25 cellular contexts compared by ENCODE assay signal in the genomic region with DNA sequence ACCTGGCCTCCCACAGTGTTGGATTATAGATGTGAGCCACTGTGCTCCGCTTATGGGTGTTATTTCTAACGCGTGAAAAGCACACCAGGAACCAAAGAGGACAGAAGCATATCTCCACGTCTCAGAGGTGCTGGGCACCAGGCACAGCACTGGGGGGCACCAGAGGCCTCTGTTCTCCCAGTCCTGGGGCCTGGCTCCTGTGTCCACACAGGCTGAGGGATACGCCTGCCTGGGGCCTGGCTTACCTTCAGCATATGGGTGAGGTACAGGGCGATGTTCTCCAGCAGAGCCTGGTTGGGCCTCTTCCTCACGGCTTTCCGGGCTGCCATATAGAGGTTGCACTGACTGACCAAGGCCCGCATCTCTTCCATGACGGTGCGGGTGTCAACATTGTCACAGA. TPM values are rescaled to one million over a fixed set of nuclear protein-coding genes. Genes with fewer than 3 reads are reported as not detected.
DNase-seq lines count a peak whose midpoint lies in the region; ATAC-seq, FAIRE-seq and TF ChIP-seq lines count a peak whose summit lies in the region.
"Had no signal": no experiment of that assay in that cellular context is flagged by ENCODE, and none has a peak within 500 bp of the region (broad histone marks: within the 10 kb centered on the region; RNA-seq: fewer than 3 reads in every experiment).

No MANE protein-coding gene starts in this region.

- H3K4me1 ChIP-seq in A549 = no peaks in the 10 kb centered on the region
- H3K4me1 ChIP-seq in CD8-positive, alpha-beta T cell (ENCODE audit: insufficient read depth, low read length) = peaks cover 83% of the 10 kb centered on the region
- peaks cover 35% of the 10 kb centered on the region for H3K4me1 ChIP-seq in effector memory CD4-positive, alpha-beta T cell (ENCODE audit: control insufficient read depth, insufficient read depth, low read length, poor library complexity, severe bottlenecking)
- H3K4me1 ChIP-seq: adrenal gland had no signal

- peaks cover 79% of the 10 kb centered on the region for H3K4me1 Mint-ChIP-seq in CD8-positive, alpha-beta T cell (ENCODE audit: low read depth)
- peaks cover 53 to 84% (median 60%) of the 10 kb centered on the region in 3 donors for H3K4me1 Mint-ChIP-seq in T-cell

- no peak for TF ChIP-seq EP300 in A549 (IDR thresholded peaks at IDR 0.05)

- 92% methylated on average over 11 of the region's 11 CpGs for WGBS in A549 (ENCODE audit: missing lambda C conversion rate)

- no peaks in the 10 kb centered on the region for H3K27me3 Mint-ChIP-seq in CD8-positive, alpha-beta T cell (ENCODE audit: low read depth)
- no peaks in the 10 kb centered on the region for H3K27me3 Mint-ChIP-seq in T-cell
- H3K27me3 Mint-ChIP-seq: stimulated activated naive CD8-positive, alpha-beta T cell treated with anti-CD3 and anti-CD28 coated beads, Interleukin-15, Interleukin-2, amounts not matched to agents 100 ng/mL and 50 ng/mL, for 24 hours had no signal

- peak overlapping the region; percentile 92 for H3K27ac Mint-ChIP-seq in CD8-positive, alpha-beta T cell
- H3K27ac Mint-ChIP-seq in T-cell = peak overlapping the region; percentile 94 to 96
- H3K27ac Mint-ChIP-seq: activated T-helper 2 cell treated with anti-CD3 and anti-CD28 coated beads, Interferon-gamma antibody, Interleukin-2, Interleukin-4, amounts not matched to agents 10 μg/mL and 5 μg/mL and 100 μg/mL, durations not matched to agents 14 hours and 24 hours and 36 hours; stimulated activated naive CD8-positive, alpha-beta T cell treated with anti-CD3 and anti-CD28 coated beads, Interleukin-15, Interleukin-2, amounts not matched to agents 100 ng/mL and 50 ng/mL, for 24 hours had no signal

- TF ChIP-seq POLR2A in A549 (IDR thresholded peaks at IDR 0.05; ENCODE audit: low read length) = no peak

- no peaks in the 10 kb centered on the region for H3K9me3 ChIP-seq in A549
- no peaks in the 10 kb centered on the region for H3K9me3 ChIP-seq in CD8-positive, alpha-beta T cell (ENCODE audit: low read length)
- H3K9me3 ChIP-seq in effector memory CD4-positive, alpha-beta T cell (ENCODE audit: control insufficient read depth, low read length) = no peaks in the 10 kb centered on the region
- H3K9me3 ChIP-seq: adrenal gland, Caco-2, spleen, tibial nerve had no signal

- no peak overlapping the region for H3K4me3 ChIP-seq in A549
- H3K4me3 ChIP-seq in CD8-positive, alpha-beta T cell (ENCODE audit: low read depth, low read length) = no peak overlapping the region
- no peak overlapping the region for H3K4me3 ChIP-seq in effector memory CD4-positive, alpha-beta T cell (ENCODE audit: insufficient read depth, low read depth, low read length, poor library complexity, severe bottlenecking)
- H3K4me3 ChIP-seq: adrenal gland, cardiac muscle cell, lung, spleen, tibial nerve had no signal

- no peak for DNase-seq in A549 (ENCODE audit: low read depth in 1 of 2, low spot score in 1 of 2)
- no peak for DNase-seq in CD8-positive, alpha-beta T cell
- DNase-seq in T-cell = no peak
- DNase-seq in effector memory CD4-positive, alpha-beta T cell = no peak
- DNase-seq in germinal center (ENCODE audit: low spot score) = no peak
- DNase-seq in HK-2 (ENCODE audit: unreplicated experiment) = no peak
- DNase-seq: adrenal gland; Caco-2; foreskin fibroblast; hippocampal formation; islet precursor cell; NCI-H1436 treated with DMSO at 0.1 percent for 48 hours; occipital lobe; retina; spleen; stimulated activated CD4-positive, alpha-beta T cell treated with anti-CD3 and anti-CD28 coated beads, Interleukin-4, amount 100 ng/mL, for 24 hours; T-helper 1 cell had no signal

- no peak for TF ChIP-seq RAD21 in A549 (conservative IDR thresholded peaks at IDR 0.05 in 1 of 2, IDR thresholded peaks at IDR 0.05 in 1 of 2)

- intact Hi-C loops in CD8-positive, alpha-beta T cell (cut with DNase I, micrococcal nuclease) = no loop called here

- FAIRE-seq in A549 (lab: Jason Lieb, UNC) = no peak

- H3K27ac ChIP-seq in A549 = no peak overlapping the region
- H3K27ac ChIP-seq in CD8-positive, alpha-beta T cell (ENCODE audit: low read depth, low read length) = peak overlapping the region; percentile 8
- peak overlapping the region; percentile 21 for H3K27ac ChIP-seq in effector memory CD4-positive, alpha-beta T cell (ENCODE audit: insufficient read depth, low read length, poor library complexity, severe bottlenecking)
- H3K27ac ChIP-seq: adrenal gland, cardiac muscle cell, HL-60, tibial nerve had no signal

- peak overlapping the region; percentile 35 for H3K4me3 Mint-ChIP-seq in CD8-positive, alpha-beta T cell
- H3K4me3 Mint-ChIP-seq in T-cell = peak overlapping the region in 1 of 3 donors; percentile 72
- H3K4me3 Mint-ChIP-seq: stimulated activated naive CD8-positive, alpha-beta T cell treated with anti-CD3 and anti-CD28 coated beads, Interleukin-15, Interleukin-2, amounts not matched to agents 100 ng/mL and 50 ng/mL, for 24 hours had no signal

- H3K27me3 ChIP-seq in CD8-positive, alpha-beta T cell (ENCODE audit: insufficient read depth, low read length) = no peaks in the 10 kb centered on the region
- no peaks in the 10 kb centered on the region for H3K27me3 ChIP-seq in effector memory CD4-positive, alpha-beta T cell (replicated peaks; ENCODE audit: control insufficient read depth, insufficient read depth, low read length, poor library complexity, severe bottlenecking)
- H3K27me3 ChIP-seq: adrenal gland, cardiac muscle cell, spleen, tibial nerve had no signal

- POLR2A ChIA-PET in A549 (lab: Yijun Ruan, JAX) (no interaction called here), T-cell (lab: Charles Lee) (no interaction called here)
- POLR2A ChIA-PET in CD8-positive, alpha-beta T cell (lab: Charles Lee) = interaction anchor here (1.4 kb wide), 1 partner anchor 31 kb away, joined by 3 read pairs; no protein-coding TSS in a partner anchor

- H3K9me3 Mint-ChIP-seq in CD8-positive, alpha-beta T cell = no peaks in the 10 kb centered on the region
- H3K9me3 Mint-ChIP-seq in T-cell = no peaks in the 10 kb centered on the region
- H3K9me3 Mint-ChIP-seq: activated T-helper 2 cell treated with anti-CD3 and anti-CD28 coated beads, Interferon-gamma antibody, Interleukin-2, Interleukin-4, amounts not matched to agents 10 μg/mL and 5 μg/mL and 100 μg/mL, durations not matched to agents 14 hours and 24 hours and 36 hours; stimulated activated naive CD8-positive, alpha-beta T cell treated with anti-CD3 and anti-CD28 coated beads, Interleukin-15, Interleukin-2, amounts not matched to agents 100 ng/mL and 50 ng/mL, for 24 hours had no signal

- TF ChIP-seq CTCF in A549 (IDR thresholded peaks at IDR 0.05) = no peak
- no peak for TF ChIP-seq CTCF in CD8-positive, alpha-beta T cell (IDR thresholded peaks at IDR 0.05)

- CTCF ChIA-PET in A549 (lab: Yijun Ruan, JAX) = interaction anchor here (1.6 to 4.3 kb wide), 2 partner anchors 20 to 75 kb away, joined by 8 to 30 read pairs; no protein-coding TSS in a partner anchor
- CTCF ChIA-PET in CD8-positive, alpha-beta T cell (lab: Charles Lee) = interaction anchor here (1.1 to 6.0 kb wide), 4 partner anchors 20 to 61 kb away, joined by 3 to 54 read pairs (median 30); no protein-coding TSS in a partner anchor
- CTCF ChIA-PET in T-cell (lab: Charles Lee) = no interaction called here

- H3K36me3 Mint-ChIP-seq in CD8-positive, alpha-beta T cell = peaks cover 33% of the 10 kb centered on the region
- H3K36me3 Mint-ChIP-seq in T-cell = peaks cover 31% of the 10 kb centered on the region

- ATAC-seq in A549 = peak; percentile 30 to 62; a peak in 3 of 6 replicates
- ATAC-seq in CD8-positive, alpha-beta T cell = no peak
- ATAC-seq in T-cell (replicated peaks in 1 of 4) = no peak
- ATAC-seq in GM18907 (IDR thresholded peaks at IDR 0.05; ENCODE audit: unreplicated experiment) = no peak
- ATAC-seq: Right ventricle myocardium inferior had no signal

- peaks cover 13% of the 10 kb centered on the region for H3K36me3 ChIP-seq in CD8-positive, alpha-beta T cell (ENCODE audit: insufficient read depth, low read length)
- peaks cover 40% of the 10 kb centered on the region for H3K36me3 ChIP-seq in effector memory CD4-positive, alpha-beta T cell (ENCODE audit: control insufficient read depth, insufficient read depth, low read length)

- H3K4me2 ChIP-seq in A549 = no peak overlapping the region

TF ChIP-seq in A549, 52 proteins besides CTCF, POLR2A, EP300 and RAD21 (continues in another document):
- TF ChIP-seq MAFK (IDR thresholded peaks at IDR 0.05; ENCODE audit: partially characterized antibody) = no peak
- no peak for TF ChIP-seq ESRRA (IDR thresholded peaks at IDR 0.05; ENCODE audit: borderline replicate concordance, low read length)
- TF ChIP-seq EHMT2 (IDR thresholded peaks at IDR 0.05; ENCODE audit: low read depth) = no peak
- TF ChIP-seq CHD4 (IDR thresholded peaks at IDR 0.05; ENCODE audit: borderline replicate concordance) = no peak
- TF ChIP-seq, protein P1, sequence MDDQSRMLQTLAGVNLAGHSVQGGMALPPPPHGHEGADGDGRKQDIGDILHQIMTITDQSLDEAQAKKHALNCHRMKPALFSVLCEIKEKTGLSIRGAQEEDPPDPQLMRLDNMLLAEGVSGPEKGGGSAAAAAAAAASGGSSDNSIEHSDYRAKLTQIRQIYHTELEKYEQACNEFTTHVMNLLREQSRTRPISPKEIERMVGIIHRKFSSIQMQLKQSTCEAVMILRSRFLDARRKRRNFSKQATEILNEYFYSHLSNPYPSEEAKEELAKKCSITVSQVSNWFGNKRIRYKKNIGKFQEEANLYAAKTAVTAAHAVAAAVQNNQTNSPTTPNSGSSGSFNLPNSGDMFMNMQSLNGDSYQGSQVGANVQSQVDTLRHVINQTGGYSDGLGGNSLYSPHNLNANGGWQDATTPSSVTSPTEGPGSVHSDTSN (IDR thresholded peaks at IDR 0.05) = no peak
- no peak for TF ChIP-seq TFCP2L1 (CRISPR knock-in tag; IDR thresholded peaks at IDR 0.05)
- TF ChIP-seq HDAC2 (IDR thresholded peaks at IDR 0.05) = no peak

RNA-seq across cellular contexts. Expression of a gene that starts 24.7 kb away (rescaled TPM):
- polyA plus RNA-seq in A549 (2011; rRNA removed) = 128 and 148 TPM in 2 replicates
- polyA plus RNA-seq in A549 (2012; cell fraction: cytosol; rRNA removed) = 73.9 and 95.8 TPM in 2 replicates
- polyA plus RNA-seq in A549 (2012; cell fraction: nucleus; rRNA removed) = 97.5 and 143 TPM in 2 replicates
- 129 to 134 TPM (median 132 TPM) in 3 replicates for polyA plus RNA-seq in A549 (2017; fragmentation: RNase III; extraction: RNeasy Plus Mini Kit Qiagen cat#74134 plus additional on column Dnase treatment)
- polyA minus RNA-seq in A549 (2011; rRNA and poly(A)+ RNA removed) = 52.9 and 61.4 TPM in 2 replicates
- 100 to 1,000 TPM; 276 to 290 TPM for total RNA-seq in CD8-positive, alpha-beta T cell
- 100 to 1,000 TPM; 253 to 388 (median 299) TPM for total RNA-seq in T-cell

RNA-seq across cellular contexts. Expression of a gene that starts 40.4 kb away (rescaled TPM):
- polyA plus RNA-seq in A549 (2011; rRNA removed) = 109 and 130 TPM in 2 replicates
- polyA plus RNA-seq in A549 (2012; cell fraction: cytosol; rRNA removed) = 43.3 and 43.9 TPM in 2 replicates
- 105 and 130 TPM in 2 replicates for polyA plus RNA-seq in A549 (2012; cell fraction: nucleus; rRNA removed)
- 52.7 to 56.3 TPM (median 56.2 TPM) in 3 replicates for polyA plus RNA-seq in A549 (2017; fragmentation: RNase III; extraction: RNeasy Plus Mini Kit Qiagen cat#74134 plus additional on column Dnase treatment)
- polyA minus RNA-seq in A549 (2011; rRNA and poly(A)+ RNA removed) = 67.3 and 71.3 TPM in 2 replicates
- total RNA-seq in CD8-positive, alpha-beta T cell = 10 to 100 TPM; 34.2 to 34.7 TPM
- 100 to 1,000 TPM in 3 of 5 donors, 10 to 100 TPM in 2; 45.3 to 113 (median 109) TPM for total RNA-seq in T-cell

Comparison
In these comparisons a context has a peak if more than half of its experiments do, and no peak if none do; other contexts are left out.
1. ATAC-seq: peak in A549 (2 of 2); none in CD8-positive, alpha-beta T cell (single experiment), T-cell (0 of 4) and GM18907 (single experiment).
2. H3K27ac ChIP-seq: peak in CD8-positive, alpha-beta T cell (single experiment) and effector memory CD4-positive, alpha-beta T cell (single experiment); none in A549 (0 of 2).
3. CTCF ChIA-PET loops: an anchor here in A549 (1.6 to 4.3 kb wide) and CD8-positive, alpha-beta T cell (1.1 to 6.0 kb wide); none called in T-cell.